In the genomic region with DNA sequence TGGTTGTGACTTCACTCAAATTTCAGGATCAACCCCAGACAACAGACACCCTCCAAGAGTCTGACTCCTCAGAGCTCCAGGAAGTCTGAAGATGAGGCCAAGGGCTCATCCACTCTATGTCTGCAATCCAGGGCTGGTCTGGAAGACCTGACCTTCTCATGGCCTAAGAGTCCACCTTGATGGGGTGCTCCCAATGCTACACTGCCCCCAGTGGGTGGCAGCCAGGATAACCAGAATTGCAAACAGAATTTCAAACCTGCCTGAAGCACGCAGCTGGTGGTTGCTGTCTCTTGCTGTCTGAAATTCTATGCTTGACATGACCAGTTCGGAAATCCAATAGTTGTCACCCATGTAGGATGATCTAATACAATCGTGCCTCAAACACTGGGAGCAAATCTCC, we compare ENCODE assay signal across 11 cellular contexts.
DNase-seq lines count a peak whose midpoint lies in the region; ATAC-seq and TF ChIP-seq lines count a peak whose summit lies in the region.
"Had no signal": no experiment of that assay in that cellular context is flagged by ENCODE, and none has a peak within 500 bp of the region (broad histone marks: within the 10 kb centered on the region; RNA-seq: fewer than 3 reads in every experiment).

No MANE protein-coding gene starts in this region.

- H3K36me3 Mint-ChIP-seq in CD8-positive, alpha-beta memory T cell: peaks cover 0 to 72% (median 14%) of the 10 kb centered on the region in 3 donors
- peaks cover 12 to 53% (median 38%) of the 10 kb centered on the region in 3 experiments; a peak in 6 of 7 replicates for H3K36me3 Mint-ChIP-seq in H9 (ENCODE audit: insufficient read depth in 1 of 3, low read depth in 3 of 3)

- WGBS in H9 (ENCODE audit: extremely low coverage, insufficient read length, low lambda C conversion rate): no CpG with 5 or more reads among the region's 3 CpGs

- CTCF ChIA-PET in CD8-positive, alpha-beta memory T cell (lab: Charles Lee): interaction anchor here (0.7 to 2.0 kb wide), 8 partner anchors 8 to 521 kb away, joined by 3 to 6 read pairs (median 4); no protein-coding TSS in a partner anchor

- H3K18ac ChIP-seq in H9 (ENCODE audit: insufficient read length, low read depth, low read length): no peak overlapping the region

- no peak overlapping the region for H2BK12ac ChIP-seq in H9 (ENCODE audit: insufficient read length, low read depth, low read length)

- H3K9me3 ChIP-seq in CD8-positive, alpha-beta memory T cell (ENCODE audit: low read length): no peaks in the 10 kb centered on the region
- no peaks in the 10 kb centered on the region for H3K9me3 ChIP-seq in H9 (ENCODE audit: control insufficient read depth, low read depth, low read length)
- H3K9me3 ChIP-seq: suprapubic skin had no signal

- H3K9ac ChIP-seq in H9 (ENCODE audit: extremely low read depth, insufficient read length, low read length): no peak overlapping the region

- no peak overlapping the region for H3K4me2 ChIP-seq in H9 (ENCODE audit: insufficient read depth, insufficient read length, low read length)

- no peaks in the 10 kb centered on the region for H3K36me3 ChIP-seq in CD8-positive, alpha-beta memory T cell (ENCODE audit: insufficient read depth, low read length)

- H3K79me2 ChIP-seq in H9 (ENCODE audit: insufficient read depth, low read length): no peaks in the 10 kb centered on the region

- DNase-seq in CD8-positive, alpha-beta memory T cell: peak in 1 of 5 donors; percentile 35
- DNase-seq in H9 (no peak), left kidney (ENCODE audit: low read depth, low spot score) (peak; percentile 77), left colon (no peak)
- DNase-seq in activated T-cell treated with anti-CD3 and anti-CD28 coated beads, Interleukin-2, amount 50 U/mL, for 48 hours: peak; percentile 51 to 55
- DNase-seq: glutamatergic neuron had no signal

- peak overlapping the region in 6 of 8 donors; percentile 17 to 95 (median 83) for H3K27ac Mint-ChIP-seq in CD8-positive, alpha-beta memory T cell
- H3K27ac Mint-ChIP-seq in H9: no peak overlapping the region

- no peak overlapping the region for H3K27ac ChIP-seq in CD8-positive, alpha-beta memory T cell (ENCODE audit: low read depth, low read length)
- no peak overlapping the region for H3K27ac ChIP-seq in H9 (ENCODE audit: insufficient read length, low read depth, low read length)
- H3K27ac ChIP-seq: suprapubic skin had no signal

- H3K4ac ChIP-seq in H9 (ENCODE audit: low read depth, low read length): no peak overlapping the region

- ATAC-seq in GM19452 (IDR thresholded peaks at IDR 0.05; ENCODE audit: unreplicated experiment): no peak
- ATAC-seq in left colon: no peak
- no peak for ATAC-seq in GM21423 (IDR thresholded peaks at IDR 0.05; ENCODE audit: unreplicated experiment)
- ATAC-seq in HG03342 (IDR thresholded peaks at IDR 0.05; ENCODE audit: unreplicated experiment): no peak
- ATAC-seq: sciatic nerve had no signal

- no peak overlapping the region for H3K23ac ChIP-seq in H9 (ENCODE audit: insufficient read length, low read depth, low read length)

- H3K4me3 Mint-ChIP-seq in CD8-positive, alpha-beta memory T cell: no peak overlapping the region
- no peak overlapping the region for H3K4me3 Mint-ChIP-seq in H9

- no peaks in the 10 kb centered on the region for H3K27me3 ChIP-seq in CD8-positive, alpha-beta memory T cell (ENCODE audit: insufficient read depth, low read length, poor library complexity, severe bottlenecking)
- no peaks in the 10 kb centered on the region for H3K27me3 ChIP-seq in H9 (ENCODE audit: insufficient read depth, low read length)
- H3K27me3 ChIP-seq: suprapubic skin had no signal

- no peaks in the 10 kb centered on the region for H4K20me1 ChIP-seq in H9 (ENCODE audit: control insufficient read depth, insufficient read depth, insufficient read length)

- H3T11ph ChIP-seq in H9 (ENCODE audit: low read length): no peak overlapping the region

- no peak overlapping the region for H3K4me3 ChIP-seq in CD8-positive, alpha-beta memory T cell (ENCODE audit: low read length)
- H3K4me3 ChIP-seq: suprapubic skin had no signal

- H3K4me1 Mint-ChIP-seq in CD8-positive, alpha-beta memory T cell: peaks cover 41 to 62% (median 52%) of the 10 kb centered on the region in 3 donors
- H3K4me1 Mint-ChIP-seq in H9: peaks cover 4 to 7% of the 10 kb centered on the region in 2 experiments

- no peaks in the 10 kb centered on the region for H3K23me2 ChIP-seq in H9 (ENCODE audit: insufficient read length, low read depth, low read length, poor library complexity, severe bottlenecking)

- no peak overlapping the region for H4K8ac ChIP-seq in H9 (replicated peaks; ENCODE audit: insufficient read length, low read depth, low read length)

- peaks cover 45% of the 10 kb centered on the region for H3K4me1 ChIP-seq in CD8-positive, alpha-beta memory T cell (ENCODE audit: insufficient read depth, low read length)
- no peaks in the 10 kb centered on the region for H3K4me1 ChIP-seq in H9 (ENCODE audit: insufficient read depth, low read length)
- H3K4me1 ChIP-seq: suprapubic skin had no signal

- no peaks in the 10 kb centered on the region for H3K27me3 Mint-ChIP-seq in CD8-positive, alpha-beta memory T cell
- no peaks in the 10 kb centered on the region for H3K27me3 Mint-ChIP-seq in H9 (ENCODE audit: low read depth)

- no peak overlapping the region for H3K14ac ChIP-seq in H9 (ENCODE audit: insufficient read depth, low read length)

- no peak overlapping the region for H3K56ac ChIP-seq in H9 (ENCODE audit: insufficient read length, low read depth, low read length)

- no peak overlapping the region for H2BK5ac ChIP-seq in H9 (ENCODE audit: insufficient read length, low read length)

- no peak overlapping the region for H2BK20ac ChIP-seq in H9 (ENCODE audit: low read depth, low read length, poor library complexity, severe bottlenecking)

- no peaks in the 10 kb centered on the region for H3K79me1 ChIP-seq in H9 (ENCODE audit: insufficient read depth, low read depth, low read length, poor library complexity, severe bottlenecking)

- no peaks in the 10 kb centered on the region for H3K9me3 Mint-ChIP-seq in CD8-positive, alpha-beta memory T cell
- H3K9me3 Mint-ChIP-seq in H9: no peaks in the 10 kb centered on the region

- H4K5ac ChIP-seq in H9 (ENCODE audit: insufficient read length, low read depth, low read length): no peak overlapping the region

- POLR2A ChIA-PET in CD8-positive, alpha-beta memory T cell (lab: Charles Lee): interaction anchor here (0.8 kb wide), 1 partner anchor 168 kb away, joined by 3 read pairs; no protein-coding TSS in a partner anchor

- intact Hi-C loops in left colon (cut with DNase I, micrococcal nuclease): loop anchor here in 1 of 2 donors (10.0 kb wide), 1 partner anchor 523 kb away; no protein-coding TSS in a partner anchor

- H4K91ac ChIP-seq in H9 (ENCODE audit: insufficient read length, low read depth, low read length): no peak overlapping the region

- H2BK15ac ChIP-seq in H9 (ENCODE audit: low read depth, low read length): no peak overlapping the region

- H2AK5ac ChIP-seq in H9 (ENCODE audit: insufficient read length, low read length): no peak overlapping the region

- H2BK120ac ChIP-seq in H9 (ENCODE audit: low read depth, low read length, poor library complexity, severe bottlenecking): no peak overlapping the region

- no peak overlapping the region for H2AFZ ChIP-seq in H9 (ENCODE audit: low read length)

- peak; percentile 62 for TF ChIP-seq CTCF in H9 (conservative IDR thresholded peaks at IDR 0.05)

Comparison
In these comparisons a context has a peak if more than half of its experiments do, and no peak if none do; other contexts are left out.
1. DNase-seq: peak in activated T-cell treated with anti-CD3 and anti-CD28 coated beads, Interleukin-2, amount 50 U/mL, for 48 hours (2 of 2) and left kidney (single experiment); none in H9 (single experiment) and left colon (0 of 2).
2. H3K27ac Mint-ChIP-seq: peak in CD8-positive, alpha-beta memory T cell (6 of 8); none in H9 (0 of 3).